In genomic region chr3:5666455-5666854, GRCh38 we compare ENCODE assay signal across 17 cellular contexts.
A peak's percentile ranks its signal among the peaks of the same experiment; 100 is the strongest.
DNase-seq lines count a peak whose midpoint lies in the region; ATAC-seq, FAIRE-seq and TF ChIP-seq lines count a peak whose summit lies in the region.
"Had no signal": no experiment of that assay in that cellular context is flagged by ENCODE, and none has a peak within 500 bp of the region (broad histone marks: within the 10 kb centered on the region; RNA-seq: fewer than 3 reads in every experiment).

No MANE protein-coding gene starts in this region.

- peak; percentile 54 for FAIRE-seq in GM12892 (lab: Jason Lieb, UNC)
- no peak for FAIRE-seq in H1 (lab: Jason Lieb, UNC)
- FAIRE-seq: G401.6, GM18507, H54 had no signal

- no peaks in the 10 kb centered on the region for H3K79me1 ChIP-seq in H1 (ENCODE audit: low read depth, low read length)

- CTCF ChIA-PET in HCT116 (lab: Charles Lee): no interaction called here
- CTCF ChIA-PET in WTC11 (lab: Charles Lee): no interaction called here
- CTCF ChIA-PET in H1 (lab: Charles Lee; ENCODE audit: partially characterized antibody): no interaction called here

- intact Hi-C loops in HCT116 (cut with micrococcal nuclease): no loop called here

- H3K4me2 ChIP-seq in HCT116 (ENCODE audit: low read length) (no peak overlapping the region), H1 (ENCODE audit: insufficient read depth in 1 of 2, low read depth in 2 of 2, low read length in 2 of 2) (no peak overlapping the region)
- H3K4me2 ChIP-seq: GM23338 had no signal

- no peak for TF ChIP-seq POLR2A in GM12892 (IDR thresholded peaks at IDR 0.05; ENCODE audit: low read depth, low read length)
- no peak for TF ChIP-seq POLR2A in HCT116 (IDR thresholded peaks at IDR 0.05; ENCODE audit: borderline replicate concordance, extremely low read depth, insufficient read depth, insufficient read length)
- TF ChIP-seq POLR2A in H1 (IDR thresholded peaks at IDR 0.05; ENCODE audit: control extremely low read depth in 1 of 2, low read depth in 2 of 2, low read length in 2 of 2): no peak

- H3K79me2 ChIP-seq in HCT116 (ENCODE audit: insufficient read depth, low read length): no peaks in the 10 kb centered on the region
- no peaks in the 10 kb centered on the region for H3K79me2 ChIP-seq in H1 (ENCODE audit: control insufficient read depth in 1 of 2, insufficient read depth in 2 of 2, low read length in 2 of 2)

- no peak for TF ChIP-seq RAD21 in HCT116 (IDR thresholded peaks at IDR 0.05; ENCODE audit: low read depth)
- TF ChIP-seq RAD21 in H1 (IDR thresholded peaks at IDR 0.05 in 1 of 2, conservative IDR thresholded peaks at IDR 0.05 in 1 of 2; ENCODE audit: low read depth in 2 of 2, low read length in 2 of 2): no peak

- no peak overlapping the region for H3K56ac ChIP-seq in H1 (replicated peaks; ENCODE audit: insufficient read length, low read depth, low read length)

- H3K4me3 Mint-ChIP-seq in WTC11: no peak overlapping the region
- H3K4me3 Mint-ChIP-seq: CD4-positive, alpha-beta memory T cell; GM23338 had no signal

- RAD21 ChIA-PET in HCT116 (lab: Charles Lee; ENCODE audit: low non-redundant PET in 1 of 2, low total read pairs in 2 of 2, uncharacterized antibody in 2 of 2, unreplicated experiment in 2 of 2): no interaction called here

- no peaks in the 10 kb centered on the region for H3K4me1 ChIP-seq in HCT116 (ENCODE audit: control insufficient read depth in 1 of 2, insufficient read depth in 2 of 2, low read length in 2 of 2)
- H3K4me1 ChIP-seq in H1 (replicated peaks in 1 of 4; ENCODE audit: control insufficient read depth in 3 of 4, insufficient read depth in 4 of 4, low read length in 3 of 4): no peaks in the 10 kb centered on the region
- H3K4me1 ChIP-seq: HAP-1 had no signal

- no peak overlapping the region for H4K91ac ChIP-seq in H1 (replicated peaks; ENCODE audit: insufficient read length, low read length)

- H3K36me3 ChIP-seq in HCT116 (ENCODE audit: control insufficient read depth in 1 of 2, insufficient read depth in 2 of 2, low read length in 2 of 2) (no peaks in the 10 kb centered on the region), H1 (ENCODE audit: control insufficient read depth in 2 of 4, insufficient read depth in 4 of 4, low read length in 3 of 4) (no peaks in the 10 kb centered on the region)
- H3K36me3 ChIP-seq: HAP-1 had no signal

- no TSS peak for BruUV-seq in HCT116 (replicated peaks; lab: Mats Ljungman, UMichigan)

- H3K4me3 ChIP-seq in HCT116 (replicated peaks in 1 of 2; ENCODE audit: low read depth in 1 of 2, low read length in 2 of 2) (no peak overlapping the region), H1 (ENCODE audit: extremely low read depth in 1 of 4, insufficient read depth in 2 of 4, low read depth in 3 of 4, low read length in 4 of 4) (no peak overlapping the region)
- H3K4me3 ChIP-seq: GM23338, HAP-1 had no signal

- no peak overlapping the region for H4K8ac ChIP-seq in H1 (ENCODE audit: extremely low read depth, insufficient read depth, low read length)

- no peak overlapping the region for H2BK120ac ChIP-seq in H1 (replicated peaks; ENCODE audit: low read depth, low read length)

- TF ChIP-seq CTCF in HCT116 (IDR thresholded peaks at IDR 0.05 in 2 of 3, conservative IDR thresholded peaks at IDR 0.05 in 1 of 3; ENCODE audit: borderline replicate concordance in 1 of 3, insufficient read depth in 1 of 3, low read depth in 2 of 3, low read length in 2 of 3) (no peak), WTC11 (IDR thresholded peaks at IDR 0.05) (no peak), H1 (IDR thresholded peaks at IDR 0.05; ENCODE audit: control extremely low read depth in 1 of 3, insufficient read depth in 1 of 3, low read depth in 1 of 3, low read length in 3 of 3) (no peak)

- no peak overlapping the region for H2BK20ac ChIP-seq in H1 (ENCODE audit: low read length)

- H3K27ac ChIP-seq in HCT116 (ENCODE audit: low read depth, low read length) (no peak overlapping the region), H1 (ENCODE audit: low read depth, low read length) (no peak overlapping the region)

- H3K18ac ChIP-seq in H1 (ENCODE audit: extremely low read depth, low read length): no peak overlapping the region

- no peaks in the 10 kb centered on the region for H4K20me1 ChIP-seq in HCT116 (ENCODE audit: insufficient read depth)
- no peaks in the 10 kb centered on the region for H4K20me1 ChIP-seq in H1 (replicated peaks in 1 of 2; ENCODE audit: control insufficient read depth in 1 of 2, insufficient read depth in 2 of 2, low read length in 2 of 2)

- H3K27ac Mint-ChIP-seq in WTC11: no peak overlapping the region
- H3K27ac Mint-ChIP-seq: CD4-positive, alpha-beta memory T cell; GM23338 had no signal

- no peak overlapping the region for H4K5ac ChIP-seq in H1 (ENCODE audit: insufficient read length, low read depth, low read length)

- H3K9ac ChIP-seq in HCT116 (ENCODE audit: low read length): no peak overlapping the region
- H3K9ac ChIP-seq in H1 (replicated peaks in 1 of 4; ENCODE audit: extremely low read depth in 1 of 4, low read depth in 3 of 4, low read length in 3 of 4): no peak overlapping the region

- H2AK5ac ChIP-seq in H1 (ENCODE audit: low read depth, low read length): no peak overlapping the region

- H2AFZ ChIP-seq in HCT116 (ENCODE audit: low read depth, low read length, poor library complexity, severe bottlenecking) (no peak overlapping the region), H1 (ENCODE audit: low read length) (no peak overlapping the region)
- H2AFZ ChIP-seq: GM23338 had no signal

- no peaks in the 10 kb centered on the region for H3K9me2 ChIP-seq in HCT116 (ENCODE audit: insufficient read depth)

- H3K36me3 Mint-ChIP-seq in WTC11: peaks cover 51% of the 10 kb centered on the region

- no peak overlapping the region for H2BK12ac ChIP-seq in H1 (ENCODE audit: low read depth, low read length)

- peaks cover 88% of the 10 kb centered on the region for H3K9me3 Mint-ChIP-seq in WTC11

- H3K4me1 Mint-ChIP-seq in WTC11: no peaks in the 10 kb centered on the region
- H3K4me1 Mint-ChIP-seq: CD4-positive, alpha-beta memory T cell; GM23338 had no signal

- no peaks in the 10 kb centered on the region for H3K27me3 ChIP-seq in HCT116 (ENCODE audit: insufficient read depth, low read length)
- no peaks in the 10 kb centered on the region for H3K27me3 ChIP-seq in H1 (replicated peaks in 1 of 4; ENCODE audit: control insufficient read depth in 3 of 4, extremely low read depth in 1 of 4, insufficient read depth in 3 of 4, low read length in 3 of 4)

- DNase-seq in GM12892 (ENCODE audit: insufficient read length) (no peak), HCT116 (ENCODE audit: low read depth, low spot score) (no peak), WTC11 (ENCODE audit: low spot score) (no peak), H1 (ENCODE audit: low read depth in 1 of 2, low spot score in 2 of 2) (no peak), DMS53 treated with DMSO at 0.1 percent for 48 hours (lab: John Stamatoyannopoulos, UW; ENCODE audit: unreplicated experiment) (no peak)
- DNase-seq: C1 segment of cervical spinal cord; Calu3; CD4-positive, alpha-beta memory T cell; COR-L47; DMS53; DND-41 had no signal

- no peak overlapping the region for H3K14ac ChIP-seq in H1 (ENCODE audit: insufficient read length)

- peaks cover 6 to 10% of the 10 kb centered on the region in 2 experiments; a peak in 2 of 4 replicates for H3K9me3 ChIP-seq in HCT116 (ENCODE audit: control insufficient read depth in 1 of 2, insufficient read depth in 1 of 2, low read depth in 1 of 2, low read length in 2 of 2)
- H3K9me3 ChIP-seq in H1 (ENCODE audit: insufficient read depth in 2 of 2, low read depth in 1 of 2, low read length in 1 of 2): peaks cover 7 to 16% of the 10 kb centered on the region in 2 experiments; a peak in 3 of 4 replicates
- H3K9me3 ChIP-seq: HAP-1 had no signal

- H2BK15ac ChIP-seq in H1 (ENCODE audit: low read length): no peak overlapping the region

- no peak overlapping the region for H3K23ac ChIP-seq in H1 (ENCODE audit: insufficient read length)

- no peak overlapping the region for H2BK5ac ChIP-seq in H1 (ENCODE audit: low read depth, low read length)

- POLR2A ChIA-PET in HCT116 (lab: Charles Lee) (no interaction called here), WTC11 (lab: Charles Lee) (no interaction called here), H1 (lab: Charles Lee; ENCODE audit: partially characterized antibody) (no interaction called here)

- WGBS in H1 (ENCODE audit: extremely low coverage in 1 of 2, insufficient coverage in 1 of 2, insufficient read length in 1 of 2, insufficient replicate concordance in 2 of 2, low coverage in 1 of 2, low lambda C conversion rate in 2 of 2, missing lambda C conversion rate in 1 of 2), 2 experiments: 95% methylated on average over 4 of the region's 4 CpGs; no CpG with 5 or more reads in 1 of the 2 experiments

- peaks cover 3% of the 10 kb centered on the region; the same call in 1 of the 2 replicates for H3K27me3 Mint-ChIP-seq in WTC11 (ENCODE audit: low read depth)
- H3K27me3 Mint-ChIP-seq: CD4-positive, alpha-beta memory T cell had no signal

- H3K4ac ChIP-seq in H1 (replicated peaks; ENCODE audit: insufficient read length, low read depth, low read length): no peak overlapping the region

- ATAC-seq in HCT116 (no peak), WTC11 (no peak), GM21717 (IDR thresholded peaks at IDR 0.05; ENCODE audit: unreplicated experiment) (no peak)
- ATAC-seq: GM23338 had no signal

- no peak for TF ChIP-seq EP300 in H1 (IDR thresholded peaks at IDR 0.05; ENCODE audit: borderline replicate concordance in 1 of 2, low read depth in 2 of 2, low read length in 2 of 2)

- H3K23me2 ChIP-seq in H1 (ENCODE audit: low read depth, low read length): no peaks in the 10 kb centered on the region

TF ChIP-seq in HCT116, 20 proteins besides CTCF, POLR2A, EP300 and RAD21:
- TF ChIP-seq MAX (IDR thresholded peaks at IDR 0.05): peak; percentile 62; the same call in 1 of the 2 replicates
- TF ChIP-seq SRF (IDR thresholded peaks at IDR 0.05; ENCODE audit: low read depth): no peak
- TF ChIP-seq EZH2 (IDR thresholded peaks at IDR 0.05): no peak
TF ChIP-seq in HCT116: peak in this region for 1.

TF ChIP-seq in WTC11, 78 proteins besides CTCF, POLR2A, EP300 and RAD21 (continues in another document):
- peak; percentile 89 for TF ChIP-seq ZNF317 (CRISPR knock-in tag; IDR thresholded peaks at IDR 0.05; ENCODE audit: borderline replicate concordance, low read depth)

TF ChIP-seq in H1, 55 proteins besides CTCF, POLR2A, EP300 and RAD21 (continues in another document):
- TF ChIP-seq JUND (IDR thresholded peaks at IDR 0.05; ENCODE audit: low read length): no peak
- TF ChIP-seq CBX8 (IDR thresholded peaks at IDR 0.05; ENCODE audit: borderline replicate concordance, low read depth, low read length): no peak
- TF ChIP-seq SP2 (IDR thresholded peaks at IDR 0.05; ENCODE audit: low read length): no peak
- no peak for TF ChIP-seq POLR2AphosphoS5 (IDR thresholded peaks at IDR 0.05; ENCODE audit: low read depth, low read length)
- TF ChIP-seq GABPA (IDR thresholded peaks at IDR 0.05; ENCODE audit: borderline replicate concordance, insufficient read depth, low read length): no peak
- TF ChIP-seq BRCA1 (IDR thresholded peaks at IDR 0.05; ENCODE audit: low read depth, low read length): no peak
